In genomic region chr3:66267031-66267430, GRCh38 we compare ENCODE assay signal across 19 cellular contexts. TPM values are rescaled to one million over a fixed set of nuclear protein-coding genes. Genes with fewer than 3 reads are reported as not detected.
A peak's percentile ranks its signal among the peaks of the same experiment; 100 is the strongest.
DNase-seq lines count a peak whose midpoint lies in the region; ATAC-seq, FAIRE-seq and TF ChIP-seq lines count a peak whose summit lies in the region.
"Had no signal": no experiment of that assay in that cellular context is flagged by ENCODE, and none has a peak within 500 bp of the region (broad histone marks: within the 10 kb centered on the region; RNA-seq: fewer than 3 reads in every experiment).

No MANE protein-coding gene starts in this region.

- no peak for FAIRE-seq in GM12878 (lab: Jason Lieb, UNC)
- FAIRE-seq: A549, astrocyte had no signal

- no peaks in the 10 kb centered on the region; the same call in 2 of the 3 replicates for H3K9me3 ChIP-seq in GM12878 (replicated peaks; ENCODE audit: control insufficient read depth, insufficient read depth, low read length)
- H3K9me3 ChIP-seq: A549, heart left ventricle, ovary, transverse colon had no signal

- H4K20me1 ChIP-seq in GM12878 (ENCODE audit: control insufficient read depth, insufficient read depth), result no peaks in the 10 kb centered on the region

- DNase-seq in DMS79 (lab: John Stamatoyannopoulos, UW) (peak; percentile 71), GM12878 (ENCODE audit: low read depth, low spot score) (no peak), HuH-7.5 (ENCODE audit: low spot score) (no peak), GOT3 (lab: John Stamatoyannopoulos, UW) (no peak), SHP77 (lab: John Stamatoyannopoulos, UW) (no peak), H7 (no peak)
- DNase-seq: activated naive CD4-positive, alpha-beta T cell; heart left ventricle; NCI-H146; NCI-H510A; ovary; SW 1271; transverse colon had no signal

- H3K4me3 ChIP-seq in GM12878 (no peak overlapping the region), H7 (ENCODE audit: insufficient read depth, low read depth, low read length) (no peak overlapping the region)
- H3K4me3 ChIP-seq: A549, heart left ventricle, lung, ovary, transverse colon had no signal

- CTCF ChIA-PET in GM12878 (lab: Yijun Ruan, JAX), result interaction anchor here (0.6 to 1.6 kb wide), 3 partner anchors 13 to 555 kb away, joined by 3 to 7 read pairs (median 4); no protein-coding TSS in a partner anchor

- no TSS peak for BruUV-seq in GM12878 (replicated peaks; lab: Mats Ljungman, UMichigan)

- H3K4me2 ChIP-seq in GM12878 (ENCODE audit: control insufficient read depth, insufficient read depth), result no peak overlapping the region
- H3K4me2 ChIP-seq: A549 had no signal

- intact Hi-C loops in GM12878 (cut with micrococcal nuclease; ENCODE audit: unreplicated experiment), result no loop called here

- H2AFZ ChIP-seq in GM12878 (ENCODE audit: control insufficient read depth, low read depth, low read length), result no peak overlapping the region

- TF ChIP-seq POLR2A in GM12878 (IDR thresholded peaks at IDR 0.05; ENCODE audit: low read depth, low read length), result no peak

- no peak for TF ChIP-seq CTCF in GM12878 (IDR thresholded peaks at IDR 0.05 in 2 of 3, conservative IDR thresholded peaks at IDR 0.05 in 1 of 3; ENCODE audit: control insufficient read depth in 2 of 3, extremely low read depth in 1 of 3, insufficient read depth in 1 of 3, low read depth in 3 of 3, low read length in 3 of 3)

- no peaks in the 10 kb centered on the region for H3K79me2 ChIP-seq in GM12878 (ENCODE audit: control insufficient read depth, insufficient read depth, low read length)

- no peaks in the 10 kb centered on the region for H3K36me3 ChIP-seq in GM12878 (ENCODE audit: control insufficient read depth in 2 of 2, insufficient read depth in 2 of 2, low read length in 1 of 2)
- H3K36me3 ChIP-seq in H7 (replicated peaks; ENCODE audit: control insufficient read depth, insufficient read depth, low read length), result no peaks in the 10 kb centered on the region
- H3K36me3 ChIP-seq: ovary, transverse colon had no signal

- RAD21 ChIA-PET in GM12878 (lab: Charles Lee; ENCODE audit: unreplicated experiment), result no interaction called here

- TF ChIP-seq EP300 in GM12878 (IDR thresholded peaks at IDR 0.05; ENCODE audit: borderline replicate concordance in 1 of 2, control insufficient read depth in 1 of 2, low read depth in 2 of 2, low read length in 2 of 2), result no peak

- peak; percentile 68 for ATAC-seq in GM21360 (IDR thresholded peaks at IDR 0.05; ENCODE audit: unreplicated experiment)
- peak; percentile 64 for ATAC-seq in HG03135 (IDR thresholded peaks at IDR 0.05; ENCODE audit: unreplicated experiment)
- ATAC-seq in GM12878, result peak; percentile 44
- ATAC-seq: A549, heart left ventricle had no signal

- H3K9ac ChIP-seq in GM12878 (ENCODE audit: control insufficient read depth, insufficient read depth, low read length), result no peak overlapping the region

- in situ Hi-C loops in GM12878 (cut with MboI), result no loop called here

- no peak for TF ChIP-seq RAD21 in GM12878 (IDR thresholded peaks at IDR 0.05; ENCODE audit: insufficient read depth, low read depth, low read length)

- no peaks in the 10 kb centered on the region; the same call in 1 of the 2 replicates for H3K4me1 ChIP-seq in GM12878 (ENCODE audit: control insufficient read depth, insufficient read depth, low read length)
- H3K4me1 ChIP-seq: A549 had no signal

- POLR2A ChIA-PET in GM12878 (lab: Charles Lee), result no interaction called here

- 17% methylated on average over 4 of the region's 4 CpGs for WGBS in GM12878 (ENCODE audit: insufficient coverage, insufficient replicate concordance, low lambda C conversion rate, missing lambda C conversion rate)

- H3K27me3 ChIP-seq in GM12878 (replicated peaks in 1 of 2; ENCODE audit: control insufficient read depth in 2 of 2, insufficient read depth in 2 of 2, low read length in 1 of 2), result no peaks in the 10 kb centered on the region
- no peaks in the 10 kb centered on the region for H3K27me3 ChIP-seq in H7 (ENCODE audit: control insufficient read depth, insufficient read depth, low read length)
- H3K27me3 ChIP-seq: heart left ventricle, ovary, transverse colon had no signal

- SMC1A ChIA-PET in GM12878 (lab: Charles Lee; ENCODE audit: uncharacterized antibody, unreplicated experiment), result interaction anchor here (0.6 kb wide), 1 partner anchor 812 kb away, joined by 3 read pairs; no protein-coding TSS in a partner anchor

- no peak overlapping the region for H3K27ac ChIP-seq in GM12878 (ENCODE audit: control insufficient read depth, insufficient read depth)
- H3K27ac ChIP-seq: A549, C4-2B, heart left ventricle, ovary had no signal

TF ChIP-seq in GM12878, 131 proteins besides CTCF, POLR2A, EP300 and RAD21 (continues in another document):
- TF ChIP-seq WRNIP1 (IDR thresholded peaks at IDR 0.05; ENCODE audit: borderline replicate concordance, low read depth, low read length) (no peak), JUND (IDR thresholded peaks at IDR 0.05; ENCODE audit: low read depth, low read length) (no peak), EGR1 (IDR thresholded peaks at IDR 0.05; ENCODE audit: borderline replicate concordance in 1 of 2, low read depth in 2 of 2, low read length in 2 of 2) (no peak), POU2F2 (IDR thresholded peaks at IDR 0.05; ENCODE audit: borderline replicate concordance, low read depth, low read length) (no peak), IRF4 (IDR thresholded peaks at IDR 0.05; ENCODE audit: low read depth, low read length) (no peak), EZH2 (IDR thresholded peaks at IDR 0.05; ENCODE audit: borderline replicate concordance, control insufficient read depth, low read depth, low read length) (no peak), MYB (IDR thresholded peaks at IDR 0.05; ENCODE audit: borderline replicate concordance, low read depth, low read length) (no peak), ZSCAN29 (IDR thresholded peaks at IDR 0.05) (no peak), CBFB (IDR thresholded peaks at IDR 0.05; ENCODE audit: low read depth) (no peak), ETV6 (conservative IDR thresholded peaks at IDR 0.05 in 1 of 2, IDR thresholded peaks at IDR 0.05 in 1 of 2; ENCODE audit: borderline replicate concordance in 1 of 2, low read depth in 1 of 2) (no peak), SREBF1 (IDR thresholded peaks at IDR 0.05; ENCODE audit: low read length) (no peak), PAX8 (IDR thresholded peaks at IDR 0.05) (no peak)
- TF ChIP-seq, protein P1, sequence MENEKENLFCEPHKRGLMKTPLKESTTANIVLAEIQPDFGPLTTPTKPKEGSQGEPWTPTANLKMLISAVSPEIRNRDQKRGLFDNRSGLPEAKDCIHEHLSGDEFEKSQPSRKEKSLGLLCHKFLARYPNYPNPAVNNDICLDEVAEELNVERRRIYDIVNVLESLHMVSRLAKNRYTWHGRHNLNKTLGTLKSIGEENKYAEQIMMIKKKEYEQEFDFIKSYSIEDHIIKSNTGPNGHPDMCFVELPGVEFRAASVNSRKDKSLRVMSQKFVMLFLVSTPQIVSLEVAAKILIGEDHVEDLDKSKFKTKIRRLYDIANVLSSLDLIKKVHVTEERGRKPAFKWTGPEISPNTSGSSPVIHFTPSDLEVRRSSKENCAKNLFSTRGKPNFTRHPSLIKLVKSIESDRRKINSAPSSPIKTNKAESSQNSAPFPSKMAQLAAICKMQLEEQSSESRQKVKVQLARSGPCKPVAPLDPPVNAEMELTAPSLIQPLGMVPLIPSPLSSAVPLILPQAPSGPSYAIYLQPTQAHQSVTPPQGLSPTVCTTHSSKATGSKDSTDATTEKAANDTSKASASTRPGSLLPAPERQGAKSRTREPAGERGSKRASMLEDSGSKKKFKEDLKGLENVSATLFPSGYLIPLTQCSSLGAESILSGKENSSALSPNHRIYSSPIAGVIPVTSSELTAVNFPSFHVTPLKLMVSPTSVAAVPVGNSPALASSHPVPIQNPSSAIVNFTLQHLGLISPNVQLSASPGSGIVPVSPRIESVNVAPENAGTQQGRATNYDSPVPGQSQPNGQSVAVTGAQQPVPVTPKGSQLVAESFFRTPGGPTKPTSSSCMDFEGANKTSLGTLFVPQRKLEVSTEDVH (IDR thresholded peaks at IDR 0.05; ENCODE audit: low read depth, partially characterized antibody), result no peak

RNA-seq across cellular contexts. Expression of gene SLC25A26, which starts 46.2 kb away (rescaled TPM):
- 18.9 and 21.4 TPM in 2 replicates for total RNA-seq in GM12878 (2013; cell fraction: nucleolus; rRNA removed)
- total RNA-seq in GM12878 (2014; rRNA removed) (22.4 and 29.0 TPM in 2 replicates), GM12878 (2014; rRNA removed; fragmentation: Illumina TruSeq; extraction: Trizol) (14.6 and 15.9 TPM in 2 replicates), GM12878 (2021) (17.9 and 22.0 TPM in 2 replicates)
- 15.5 TPM for polyA plus RNA-seq in GM12878 (2011; ENCODE audit: low read depth)
- polyA plus RNA-seq in GM12878 (2011; rRNA removed) (33.9 and 35.9 TPM in 2 replicates), GM12878 (2014; fragmentation: Illumina TruSeq; extraction: Trizol) (12.0 and 24.0 TPM in 2 replicates), GM12878 (2014; fragmentation: Nextera tagmentation; extraction: Ambion mirVana) (10 to 100 TPM; 44.1 to 49.7 TPM), GM12878 (2014; rRNA removed) (21.8 and 24.2 TPM in 2 replicates), GM12878 (2016; fragmentation: Nextera tagmentation; extraction: Ambion mirVana) (10 to 100 TPM; 25.8 to 26.6 TPM)
- polyA plus RNA-seq in GM12878 (2011; cell fraction: cytosol; rRNA removed), result 26.8 and 31.6 TPM in 2 replicates
- polyA plus RNA-seq in GM12878 (2011; cell fraction: nucleus; rRNA removed), result 19.1 and 21.4 TPM in 2 replicates
- polyA plus RNA-seq in GM12878 (2012), result 19.3 and 22.4 TPM in 2 replicates
- 17.1 and 18.8 TPM in 2 replicates for polyA minus RNA-seq in GM12878 (2011; rRNA and poly(A)+ RNA removed)
- 4.9 and 5.3 TPM in 2 replicates for polyA minus RNA-seq in GM12878 (2011; cell fraction: cytosol; rRNA and poly(A)+ RNA removed)
- polyA minus RNA-seq in GM12878 (2011; cell fraction: nucleus; rRNA and poly(A)+ RNA removed), result 9.3 and 16.6 TPM in 2 replicates
- total RNA-seq in H7 (2014; rRNA removed; shearing (Covaris generic)), result 26.5 and 29.1 TPM in 2 replicates
